7 cellular contexts compared by ENCODE assay signal in the genomic region with DNA sequence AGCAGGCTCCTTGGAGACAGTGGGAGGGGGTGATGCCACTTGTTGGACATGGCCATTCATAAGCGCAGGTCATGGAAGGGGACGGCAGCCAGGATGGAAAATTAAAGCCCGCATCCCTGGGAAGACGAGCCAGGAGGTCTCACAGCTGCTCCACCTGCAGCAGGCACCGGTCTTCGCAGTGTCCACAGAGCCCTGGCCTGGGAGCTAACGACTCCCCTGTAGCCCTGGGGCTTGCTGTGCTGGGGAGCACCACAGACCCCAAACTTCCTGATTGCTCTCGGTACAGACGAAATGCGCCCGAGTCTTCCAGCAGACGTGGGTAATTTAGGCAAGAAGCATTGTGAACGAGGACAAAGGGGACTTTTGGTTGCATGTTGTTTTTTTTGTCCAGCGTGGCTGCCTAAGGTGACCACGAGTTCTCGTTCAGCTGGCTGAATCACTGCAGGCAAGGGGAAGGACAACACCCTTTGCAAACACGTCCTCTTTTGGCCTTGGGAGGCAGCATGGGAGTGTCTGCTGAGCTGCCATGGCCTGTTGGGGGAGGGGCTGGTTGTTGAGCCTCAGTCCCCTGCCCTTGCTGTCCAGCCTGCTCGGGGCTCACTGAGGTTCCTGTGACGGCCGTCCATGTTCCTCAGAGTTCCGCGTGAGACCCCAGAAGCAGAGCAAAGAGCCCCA.
DNase-seq lines count a peak whose midpoint lies in the region; ATAC-seq, FAIRE-seq and TF ChIP-seq lines count a peak whose summit lies in the region.
"Not testable (repeated sequence)": the region's sequence is repeated elsewhere in the genome, so short reads cannot be mapped to it uniquely, and the experiment has no call there.

No MANE protein-coding gene starts in this region.

- H3K27ac Mint-ChIP-seq in Calu3 (ENCODE audit: unreplicated experiment); naive thymus-derived CD4-positive, alpha-beta T cell: not testable (repeated sequence)

- not testable (repeated sequence) for TF ChIP-seq POLR2A in K562 (conservative IDR thresholded peaks at IDR 0.05); HepG2 (IDR thresholded peaks at IDR 0.05; ENCODE audit: insufficient read depth in 1 of 2, low read depth in 2 of 2, low read length in 2 of 2); gastrocnemius medialis (IDR thresholded peaks at IDR 0.05)

- BruUV-seq in Calu3 (replicated peaks; lab: Mats Ljungman, UMichigan) = TSS peak; percentile 89
- BruUV-seq in K562 (replicated peaks; lab: Mats Ljungman, UMichigan); HepG2 (replicated peaks; lab: Mats Ljungman, UMichigan): not testable (repeated sequence)

- TF ChIP-seq RAD21 in K562 (CRISPR knock-in tag; conservative IDR thresholded peaks at IDR 0.05 in 1 of 2, IDR thresholded peaks at IDR 0.05 in 1 of 2); HepG2 (CRISPR knock-in tag; IDR thresholded peaks at IDR 0.05): not testable (repeated sequence)

- H3K9me1 ChIP-seq in K562 (ENCODE audit: control insufficient read depth, insufficient read depth, low read length) = not testable (repeated sequence)

- not testable (repeated sequence) for H3K4me2 ChIP-seq in K562 (ENCODE audit: insufficient read depth, low read length); HepG2 (ENCODE audit: low read depth, low read length)

- TF ChIP-seq CTCF in Calu3 (IDR thresholded peaks at IDR 0.05; ENCODE audit: unreplicated experiment); K562 (IDR thresholded peaks at IDR 0.05 in 2 of 3, conservative IDR thresholded peaks at IDR 0.05 in 1 of 3; ENCODE audit: insufficient read depth in 2 of 3, low read depth in 1 of 3, low read length in 3 of 3); HepG2 (CRISPR knock-in tag; IDR thresholded peaks at IDR 0.05); gastrocnemius medialis (IDR thresholded peaks at IDR 0.05 in 4 of 5, conservative IDR thresholded peaks at IDR 0.05 in 1 of 5): not testable (repeated sequence)

- H3K27me3 Mint-ChIP-seq in Calu3 (ENCODE audit: unreplicated experiment); naive thymus-derived CD4-positive, alpha-beta T cell: not testable (repeated sequence)

- not testable (repeated sequence) for DNase-seq in Calu3; K562 (ENCODE audit: extremely low read depth in 1 of 4, low spot score in 3 of 4); Right ventricle myocardium inferior (ENCODE audit: missing footprints); left ventricle myocardium superior; HepG2 (ENCODE audit: low spot score); naive thymus-derived CD4-positive, alpha-beta T cell; gastrocnemius medialis

- not testable (repeated sequence) for H3K4me3 ChIP-seq in K562; HepG2 (replicated peaks in 1 of 3; ENCODE audit: insufficient read depth in 1 of 3, low read depth in 2 of 3, low read length in 3 of 3); naive thymus-derived CD4-positive, alpha-beta T cell (ENCODE audit: low read length); gastrocnemius medialis

- POLR2A ChIA-PET in K562 (lab: Yijun Ruan, JAX); HepG2 (lab: Yijun Ruan, JAX); naive thymus-derived CD4-positive, alpha-beta T cell (lab: Charles Lee): not testable (repeated sequence)

- FAIRE-seq in K562 (lab: Jason Lieb, UNC); HepG2 (lab: Jason Lieb, UNC): not testable (repeated sequence)

- H3K79me2 ChIP-seq in K562 (ENCODE audit: control insufficient read depth, insufficient read depth, low read length); HepG2 (ENCODE audit: insufficient read depth, low read length): not testable (repeated sequence)

- H3K36me3 Mint-ChIP-seq in Calu3 (ENCODE audit: insufficient read depth, unreplicated experiment); naive thymus-derived CD4-positive, alpha-beta T cell: not testable (repeated sequence)

- not testable (repeated sequence) for H2AFZ ChIP-seq in K562 (ENCODE audit: low read depth, low read length); HepG2 (ENCODE audit: low read length)

- not testable (repeated sequence) for H3K27ac ChIP-seq in K562 (ENCODE audit: extremely low read depth, low read depth, low read length); HepG2 (ENCODE audit: extremely low read length, insufficient read depth, low read length); naive thymus-derived CD4-positive, alpha-beta T cell (ENCODE audit: low read depth, low read length); gastrocnemius medialis

- not testable (repeated sequence) for TF ChIP-seq EP300 in K562 (IDR thresholded peaks at IDR 0.05; ENCODE audit: low read length); HepG2 (IDR thresholded peaks at IDR 0.05; ENCODE audit: low read depth in 2 of 2, low read length in 2 of 2); HepG2 (CRISPR knock-in tag; IDR thresholded peaks at IDR 0.05; ENCODE audit: borderline replicate concordance)

- CTCF ChIA-PET in Calu3 (lab: Charles Lee); K562 (lab: Yijun Ruan, JAX; ENCODE audit: low intra/inter-chr PET ratio); HepG2 (lab: Yijun Ruan, JAX; ENCODE audit: low intra/inter-chr PET ratio, low total read pairs); naive thymus-derived CD4-positive, alpha-beta T cell (lab: Charles Lee): not testable (repeated sequence)

- in situ Hi-C loops in K562 (cut with MboI); HepG2 (cut with HindIII; ENCODE audit: extremely low pct_ligation_motif_present, low pct_unique_long_range_greater_than_20kb); gastrocnemius medialis (cut with MboI; ENCODE audit: low sequenced_read_pairs in 4 of 4): not testable (repeated sequence)

- not testable (repeated sequence) for H3K4me1 ChIP-seq in K562 (replicated peaks in 1 of 2; ENCODE audit: control insufficient read depth in 2 of 2, insufficient read depth in 2 of 2, low read length in 2 of 2); HepG2 (ENCODE audit: insufficient read depth, low read length); naive thymus-derived CD4-positive, alpha-beta T cell (ENCODE audit: control insufficient read depth in 2 of 2, insufficient read depth in 2 of 2, low read length in 2 of 2); gastrocnemius medialis

- H3K9me3 ChIP-seq in K562 (replicated peaks; ENCODE audit: control insufficient read depth, insufficient read depth, low read depth, low read length); HepG2 (ENCODE audit: low read length); naive thymus-derived CD4-positive, alpha-beta T cell (ENCODE audit: control insufficient read depth in 2 of 3, low read length in 3 of 3); gastrocnemius medialis: not testable (repeated sequence)

- H4K20me1 ChIP-seq in K562 (replicated peaks; ENCODE audit: control insufficient read depth, insufficient read depth, low read length); HepG2 (ENCODE audit: insufficient read depth, low read length): not testable (repeated sequence)

- not testable (repeated sequence) for H3K27me3 ChIP-seq in K562 (ENCODE audit: control insufficient read depth in 2 of 2, insufficient read depth in 2 of 2, low read length in 2 of 2); HepG2 (ENCODE audit: control insufficient read depth in 1 of 2, insufficient read depth in 2 of 2, low read length in 2 of 2); naive thymus-derived CD4-positive, alpha-beta T cell (ENCODE audit: control insufficient read depth in 2 of 2, insufficient read depth in 2 of 2, low read length in 2 of 2); gastrocnemius medialis

- H3K4me1 Mint-ChIP-seq in Calu3 (ENCODE audit: low read depth, unreplicated experiment); naive thymus-derived CD4-positive, alpha-beta T cell: not testable (repeated sequence)

- ATAC-seq in K562 (peak; percentile 54; the same call in 2 of the 3 replicates), Right ventricle myocardium inferior (peak; percentile 66), left ventricle myocardium superior (peak; percentile 76), HepG2 (peak; percentile 88), gastrocnemius medialis (peak; percentile 75)
- peak; percentile 62 for ATAC-seq in naive thymus-derived CD4-positive, alpha-beta T cell

- not testable (repeated sequence) for H3K9me3 Mint-ChIP-seq in Calu3 (ENCODE audit: low read depth, unreplicated experiment); naive thymus-derived CD4-positive, alpha-beta T cell

- H3K36me3 ChIP-seq in K562 (ENCODE audit: control insufficient read depth, insufficient read depth, low read length); HepG2 (replicated peaks in 1 of 2; ENCODE audit: control insufficient read depth in 1 of 2, insufficient read depth in 2 of 2, low read length in 2 of 2); naive thymus-derived CD4-positive, alpha-beta T cell (ENCODE audit: control insufficient read depth in 2 of 3, insufficient read depth in 3 of 3, low read length in 3 of 3); gastrocnemius medialis: not testable (repeated sequence)

- not testable (repeated sequence) for H3K9ac ChIP-seq in K562 (ENCODE audit: insufficient read depth in 1 of 2, low read depth in 2 of 2, low read length in 2 of 2); HepG2 (ENCODE audit: insufficient read depth, low read depth, low read length)

- intact Hi-C loops in Calu3 (cut with micrococcal nuclease; ENCODE audit: unreplicated experiment); K562 (cut with micrococcal nuclease); Right ventricle myocardium inferior (cut with DNase I); left ventricle myocardium superior (cut with micrococcal nuclease); HepG2 (cut with micrococcal nuclease; ENCODE audit: unreplicated experiment); naive thymus-derived CD4-positive, alpha-beta T cell (cut with micrococcal nuclease); gastrocnemius medialis (cut with DNase I; ENCODE audit: low total_unique reads): not testable (repeated sequence)

- H3K4me3 Mint-ChIP-seq in Calu3 (ENCODE audit: low read depth, unreplicated experiment); naive thymus-derived CD4-positive, alpha-beta T cell: not testable (repeated sequence)

- no CpG with 5 or more reads among the region's 22 CpGs for WGBS in K562 (ENCODE audit: insufficient coverage, low coverage, missing lambda C conversion rate)
- WGBS in HepG2 (ENCODE audit: low lambda C conversion rate) = no CpG with 5 or more reads among the region's 22 CpGs
